ENCODE assay signal across 1 cellular context in the genomic region with DNA sequence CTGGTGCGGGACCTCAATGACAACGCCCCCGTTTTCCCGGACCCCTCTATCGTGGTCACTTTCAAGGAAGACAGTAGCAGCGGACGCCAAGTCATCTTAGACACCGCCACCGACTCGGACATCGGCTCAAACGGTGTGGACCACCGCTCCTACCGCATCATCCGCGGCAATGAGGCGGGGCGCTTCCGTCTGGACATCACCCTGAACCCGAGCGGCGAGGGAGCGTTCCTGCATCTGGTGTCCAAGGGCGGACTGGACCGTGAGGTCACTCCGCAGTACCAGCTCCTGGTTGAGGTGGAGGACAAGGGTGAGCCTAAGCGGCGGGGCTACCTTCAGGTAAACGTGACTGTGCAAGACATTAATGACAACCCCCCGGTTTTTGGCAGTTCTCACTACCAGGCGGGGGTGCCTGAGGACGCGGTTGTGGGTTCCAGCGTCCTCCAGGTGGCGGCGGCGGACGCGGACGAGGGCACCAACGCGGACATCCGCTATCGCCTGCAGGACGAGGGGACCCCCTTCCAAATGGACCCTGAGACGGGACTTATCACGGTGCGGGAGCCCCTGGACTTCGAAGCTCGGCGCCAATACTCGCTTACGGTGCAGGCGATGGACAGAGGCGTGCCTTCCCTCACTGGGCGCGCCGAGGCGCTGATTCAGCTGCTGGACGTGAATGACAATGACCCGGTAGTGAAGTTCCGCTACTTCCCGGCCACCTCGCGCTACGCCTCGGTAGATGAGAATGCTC.
TF ChIP-seq lines count a peak whose summit lies in the region.

No MANE protein-coding gene starts in this region.

TF ChIP-seq in WTC11, 78 proteins besides CTCF, POLR2A, EP300 and RAD21 (continued from another document):
- TF ChIP-seq, protein P1, sequence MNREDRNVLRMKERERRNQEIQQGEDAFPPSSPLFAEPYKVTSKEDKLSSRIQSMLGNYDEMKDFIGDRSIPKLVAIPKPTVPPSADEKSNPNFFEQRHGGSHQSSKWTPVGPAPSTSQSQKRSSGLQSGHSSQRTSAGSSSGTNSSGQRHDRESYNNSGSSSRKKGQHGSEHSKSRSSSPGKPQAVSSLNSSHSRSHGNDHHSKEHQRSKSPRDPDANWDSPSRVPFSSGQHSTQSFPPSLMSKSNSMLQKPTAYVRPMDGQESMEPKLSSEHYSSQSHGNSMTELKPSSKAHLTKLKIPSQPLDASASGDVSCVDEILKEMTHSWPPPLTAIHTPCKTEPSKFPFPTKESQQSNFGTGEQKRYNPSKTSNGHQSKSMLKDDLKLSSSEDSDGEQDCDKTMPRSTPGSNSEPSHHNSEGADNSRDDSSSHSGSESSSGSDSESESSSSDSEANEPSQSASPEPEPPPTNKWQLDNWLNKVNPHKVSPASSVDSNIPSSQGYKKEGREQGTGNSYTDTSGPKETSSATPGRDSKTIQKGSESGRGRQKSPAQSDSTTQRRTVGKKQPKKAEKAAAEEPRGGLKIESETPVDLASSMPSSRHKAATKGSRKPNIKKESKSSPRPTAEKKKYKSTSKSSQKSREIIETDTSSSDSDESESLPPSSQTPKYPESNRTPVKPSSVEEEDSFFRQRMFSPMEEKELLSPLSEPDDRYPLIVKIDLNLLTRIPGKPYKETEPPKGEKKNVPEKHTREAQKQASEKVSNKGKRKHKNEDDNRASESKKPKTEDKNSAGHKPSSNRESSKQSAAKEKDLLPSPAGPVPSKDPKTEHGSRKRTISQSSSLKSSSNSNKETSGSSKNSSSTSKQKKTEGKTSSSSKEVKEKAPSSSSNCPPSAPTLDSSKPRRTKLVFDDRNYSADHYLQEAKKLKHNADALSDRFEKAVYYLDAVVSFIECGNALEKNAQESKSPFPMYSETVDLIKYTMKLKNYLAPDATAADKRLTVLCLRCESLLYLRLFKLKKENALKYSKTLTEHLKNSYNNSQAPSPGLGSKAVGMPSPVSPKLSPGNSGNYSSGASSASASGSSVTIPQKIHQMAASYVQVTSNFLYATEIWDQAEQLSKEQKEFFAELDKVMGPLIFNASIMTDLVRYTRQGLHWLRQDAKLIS (CRISPR knock-in tag; IDR thresholded peaks at IDR 0.05; ENCODE audit: borderline replicate concordance), result no peak; the same call in 1 of the 2 replicates
- TF ChIP-seq, protein P2, sequence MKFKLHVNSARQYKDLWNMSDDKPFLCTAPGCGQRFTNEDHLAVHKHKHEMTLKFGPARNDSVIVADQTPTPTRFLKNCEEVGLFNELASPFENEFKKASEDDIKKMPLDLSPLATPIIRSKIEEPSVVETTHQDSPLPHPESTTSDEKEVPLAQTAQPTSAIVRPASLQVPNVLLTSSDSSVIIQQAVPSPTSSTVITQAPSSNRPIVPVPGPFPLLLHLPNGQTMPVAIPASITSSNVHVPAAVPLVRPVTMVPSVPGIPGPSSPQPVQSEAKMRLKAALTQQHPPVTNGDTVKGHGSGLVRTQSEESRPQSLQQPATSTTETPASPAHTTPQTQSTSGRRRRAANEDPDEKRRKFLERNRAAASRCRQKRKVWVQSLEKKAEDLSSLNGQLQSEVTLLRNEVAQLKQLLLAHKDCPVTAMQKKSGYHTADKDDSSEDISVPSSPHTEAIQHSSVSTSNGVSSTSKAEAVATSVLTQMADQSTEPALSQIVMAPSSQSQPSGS (CRISPR knock-in tag; IDR thresholded peaks at IDR 0.05; ENCODE audit: borderline replicate concordance, low read depth), result no peak
- TF ChIP-seq, protein P3, sequence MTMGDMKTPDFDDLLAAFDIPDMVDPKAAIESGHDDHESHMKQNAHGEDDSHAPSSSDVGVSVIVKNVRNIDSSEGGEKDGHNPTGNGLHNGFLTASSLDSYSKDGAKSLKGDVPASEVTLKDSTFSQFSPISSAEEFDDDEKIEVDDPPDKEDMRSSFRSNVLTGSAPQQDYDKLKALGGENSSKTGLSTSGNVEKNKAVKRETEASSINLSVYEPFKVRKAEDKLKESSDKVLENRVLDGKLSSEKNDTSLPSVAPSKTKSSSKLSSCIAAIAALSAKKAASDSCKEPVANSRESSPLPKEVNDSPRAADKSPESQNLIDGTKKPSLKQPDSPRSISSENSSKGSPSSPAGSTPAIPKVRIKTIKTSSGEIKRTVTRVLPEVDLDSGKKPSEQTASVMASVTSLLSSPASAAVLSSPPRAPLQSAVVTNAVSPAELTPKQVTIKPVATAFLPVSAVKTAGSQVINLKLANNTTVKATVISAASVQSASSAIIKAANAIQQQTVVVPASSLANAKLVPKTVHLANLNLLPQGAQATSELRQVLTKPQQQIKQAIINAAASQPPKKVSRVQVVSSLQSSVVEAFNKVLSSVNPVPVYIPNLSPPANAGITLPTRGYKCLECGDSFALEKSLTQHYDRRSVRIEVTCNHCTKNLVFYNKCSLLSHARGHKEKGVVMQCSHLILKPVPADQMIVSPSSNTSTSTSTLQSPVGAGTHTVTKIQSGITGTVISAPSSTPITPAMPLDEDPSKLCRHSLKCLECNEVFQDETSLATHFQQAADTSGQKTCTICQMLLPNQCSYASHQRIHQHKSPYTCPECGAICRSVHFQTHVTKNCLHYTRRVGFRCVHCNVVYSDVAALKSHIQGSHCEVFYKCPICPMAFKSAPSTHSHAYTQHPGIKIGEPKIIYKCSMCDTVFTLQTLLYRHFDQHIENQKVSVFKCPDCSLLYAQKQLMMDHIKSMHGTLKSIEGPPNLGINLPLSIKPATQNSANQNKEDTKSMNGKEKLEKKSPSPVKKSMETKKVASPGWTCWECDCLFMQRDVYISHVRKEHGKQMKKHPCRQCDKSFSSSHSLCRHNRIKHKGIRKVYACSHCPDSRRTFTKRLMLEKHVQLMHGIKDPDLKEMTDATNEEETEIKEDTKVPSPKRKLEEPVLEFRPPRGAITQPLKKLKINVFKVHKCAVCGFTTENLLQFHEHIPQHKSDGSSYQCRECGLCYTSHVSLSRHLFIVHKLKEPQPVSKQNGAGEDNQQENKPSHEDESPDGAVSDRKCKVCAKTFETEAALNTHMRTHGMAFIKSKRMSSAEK (CRISPR knock-in tag; IDR thresholded peaks at IDR 0.05; ENCODE audit: borderline replicate concordance), result no peak
- TF ChIP-seq MXD4 (CRISPR knock-in tag; IDR thresholded peaks at IDR 0.05; ENCODE audit: borderline replicate concordance) (no peak), CREB1 (CRISPR knock-in tag; IDR thresholded peaks at IDR 0.05) (no peak), NFYB (CRISPR knock-in tag; conservative IDR thresholded peaks at IDR 0.05; ENCODE audit: low read depth) (no peak), FOXK1 (CRISPR knock-in tag; IDR thresholded peaks at IDR 0.05) (no peak), ATF1 (CRISPR knock-in tag; IDR thresholded peaks at IDR 0.05) (no peak), JUN (CRISPR knock-in tag; IDR thresholded peaks at IDR 0.05) (no peak; the same call in 1 of the 2 replicates), SP1 (CRISPR knock-in tag; conservative IDR thresholded peaks at IDR 0.05) (peak; percentile 21; the same call in 1 of the 2 replicates)
- TF ChIP-seq, protein P4, sequence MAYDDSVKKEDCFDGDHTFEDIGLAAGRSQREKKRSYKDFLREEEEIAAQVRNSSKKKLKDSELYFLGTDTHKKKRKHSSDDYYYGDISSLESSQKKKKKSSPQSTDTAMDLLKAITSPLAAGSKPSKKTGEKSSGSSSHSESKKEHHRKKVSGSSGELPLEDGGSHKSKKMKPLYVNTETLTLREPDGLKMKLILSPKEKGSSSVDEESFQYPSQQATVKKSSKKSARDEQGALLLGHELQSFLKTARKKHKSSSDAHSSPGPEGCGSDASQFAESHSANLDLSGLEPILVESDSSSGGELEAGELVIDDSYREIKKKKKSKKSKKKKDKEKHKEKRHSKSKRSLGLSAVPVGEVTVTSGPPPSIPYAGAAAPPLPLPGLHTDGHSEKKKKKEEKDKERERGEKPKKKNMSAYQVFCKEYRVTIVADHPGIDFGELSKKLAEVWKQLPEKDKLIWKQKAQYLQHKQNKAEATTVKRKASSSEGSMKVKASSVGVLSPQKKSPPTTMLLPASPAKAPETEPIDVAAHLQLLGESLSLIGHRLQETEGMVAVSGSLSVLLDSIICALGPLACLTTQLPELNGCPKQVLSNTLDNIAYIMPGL (CRISPR knock-in tag; IDR thresholded peaks at IDR 0.05), result peak; percentile 60; the same call in 1 of the 2 replicates
- TF ChIP-seq, protein P5, sequence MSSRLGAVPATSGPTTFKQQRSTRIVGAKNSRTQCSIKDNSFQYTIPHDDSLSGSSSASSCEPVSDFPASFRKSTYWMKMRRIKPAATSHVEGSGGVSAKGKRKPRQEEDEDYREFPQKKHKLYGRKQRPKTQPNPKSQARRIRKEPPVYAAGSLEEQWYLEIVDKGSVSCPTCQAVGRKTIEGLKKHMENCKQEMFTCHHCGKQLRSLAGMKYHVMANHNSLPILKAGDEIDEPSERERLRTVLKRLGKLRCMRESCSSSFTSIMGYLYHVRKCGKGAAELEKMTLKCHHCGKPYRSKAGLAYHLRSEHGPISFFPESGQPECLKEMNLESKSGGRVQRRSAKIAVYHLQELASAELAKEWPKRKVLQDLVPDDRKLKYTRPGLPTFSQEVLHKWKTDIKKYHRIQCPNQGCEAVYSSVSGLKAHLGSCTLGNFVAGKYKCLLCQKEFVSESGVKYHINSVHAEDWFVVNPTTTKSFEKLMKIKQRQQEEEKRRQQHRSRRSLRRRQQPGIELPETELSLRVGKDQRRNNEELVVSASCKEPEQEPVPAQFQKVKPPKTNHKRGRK (CRISPR knock-in tag; IDR thresholded peaks at IDR 0.05; ENCODE audit: borderline replicate concordance), result no peak
- TF ChIP-seq, protein P6, sequence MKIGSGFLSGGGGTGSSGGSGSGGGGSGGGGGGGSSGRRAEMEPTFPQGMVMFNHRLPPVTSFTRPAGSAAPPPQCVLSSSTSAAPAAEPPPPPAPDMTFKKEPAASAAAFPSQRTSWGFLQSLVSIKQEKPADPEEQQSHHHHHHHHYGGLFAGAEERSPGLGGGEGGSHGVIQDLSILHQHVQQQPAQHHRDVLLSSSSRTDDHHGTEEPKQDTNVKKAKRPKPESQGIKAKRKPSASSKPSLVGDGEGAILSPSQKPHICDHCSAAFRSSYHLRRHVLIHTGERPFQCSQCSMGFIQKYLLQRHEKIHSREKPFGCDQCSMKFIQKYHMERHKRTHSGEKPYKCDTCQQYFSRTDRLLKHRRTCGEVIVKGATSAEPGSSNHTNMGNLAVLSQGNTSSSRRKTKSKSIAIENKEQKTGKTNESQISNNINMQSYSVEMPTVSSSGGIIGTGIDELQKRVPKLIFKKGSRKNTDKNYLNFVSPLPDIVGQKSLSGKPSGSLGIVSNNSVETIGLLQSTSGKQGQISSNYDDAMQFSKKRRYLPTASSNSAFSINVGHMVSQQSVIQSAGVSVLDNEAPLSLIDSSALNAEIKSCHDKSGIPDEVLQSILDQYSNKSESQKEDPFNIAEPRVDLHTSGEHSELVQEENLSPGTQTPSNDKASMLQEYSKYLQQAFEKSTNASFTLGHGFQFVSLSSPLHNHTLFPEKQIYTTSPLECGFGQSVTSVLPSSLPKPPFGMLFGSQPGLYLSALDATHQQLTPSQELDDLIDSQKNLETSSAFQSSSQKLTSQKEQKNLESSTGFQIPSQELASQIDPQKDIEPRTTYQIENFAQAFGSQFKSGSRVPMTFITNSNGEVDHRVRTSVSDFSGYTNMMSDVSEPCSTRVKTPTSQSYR (CRISPR knock-in tag; IDR thresholded peaks at IDR 0.05), result peak; percentile 3; the same call in 1 of the 2 replicates
- TF ChIP-seq, protein P7, sequence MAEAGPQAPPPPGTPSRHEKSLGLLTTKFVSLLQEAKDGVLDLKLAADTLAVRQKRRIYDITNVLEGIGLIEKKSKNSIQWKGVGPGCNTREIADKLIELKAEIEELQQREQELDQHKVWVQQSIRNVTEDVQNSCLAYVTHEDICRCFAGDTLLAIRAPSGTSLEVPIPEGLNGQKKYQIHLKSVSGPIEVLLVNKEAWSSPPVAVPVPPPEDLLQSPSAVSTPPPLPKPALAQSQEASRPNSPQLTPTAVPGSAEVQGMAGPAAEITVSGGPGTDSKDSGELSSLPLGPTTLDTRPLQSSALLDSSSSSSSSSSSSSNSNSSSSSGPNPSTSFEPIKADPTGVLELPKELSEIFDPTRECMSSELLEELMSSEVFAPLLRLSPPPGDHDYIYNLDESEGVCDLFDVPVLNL (CRISPR knock-in tag; IDR thresholded peaks at IDR 0.05; ENCODE audit: borderline replicate concordance, low read depth), result no peak
- TF ChIP-seq, protein P8, sequence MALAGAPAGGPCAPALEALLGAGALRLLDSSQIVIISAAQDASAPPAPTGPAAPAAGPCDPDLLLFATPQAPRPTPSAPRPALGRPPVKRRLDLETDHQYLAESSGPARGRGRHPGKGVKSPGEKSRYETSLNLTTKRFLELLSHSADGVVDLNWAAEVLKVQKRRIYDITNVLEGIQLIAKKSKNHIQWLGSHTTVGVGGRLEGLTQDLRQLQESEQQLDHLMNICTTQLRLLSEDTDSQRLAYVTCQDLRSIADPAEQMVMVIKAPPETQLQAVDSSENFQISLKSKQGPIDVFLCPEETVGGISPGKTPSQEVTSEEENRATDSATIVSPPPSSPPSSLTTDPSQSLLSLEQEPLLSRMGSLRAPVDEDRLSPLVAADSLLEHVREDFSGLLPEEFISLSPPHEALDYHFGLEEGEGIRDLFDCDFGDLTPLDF (CRISPR knock-in tag; IDR thresholded peaks at IDR 0.05), result no peak
- TF ChIP-seq, protein P9, sequence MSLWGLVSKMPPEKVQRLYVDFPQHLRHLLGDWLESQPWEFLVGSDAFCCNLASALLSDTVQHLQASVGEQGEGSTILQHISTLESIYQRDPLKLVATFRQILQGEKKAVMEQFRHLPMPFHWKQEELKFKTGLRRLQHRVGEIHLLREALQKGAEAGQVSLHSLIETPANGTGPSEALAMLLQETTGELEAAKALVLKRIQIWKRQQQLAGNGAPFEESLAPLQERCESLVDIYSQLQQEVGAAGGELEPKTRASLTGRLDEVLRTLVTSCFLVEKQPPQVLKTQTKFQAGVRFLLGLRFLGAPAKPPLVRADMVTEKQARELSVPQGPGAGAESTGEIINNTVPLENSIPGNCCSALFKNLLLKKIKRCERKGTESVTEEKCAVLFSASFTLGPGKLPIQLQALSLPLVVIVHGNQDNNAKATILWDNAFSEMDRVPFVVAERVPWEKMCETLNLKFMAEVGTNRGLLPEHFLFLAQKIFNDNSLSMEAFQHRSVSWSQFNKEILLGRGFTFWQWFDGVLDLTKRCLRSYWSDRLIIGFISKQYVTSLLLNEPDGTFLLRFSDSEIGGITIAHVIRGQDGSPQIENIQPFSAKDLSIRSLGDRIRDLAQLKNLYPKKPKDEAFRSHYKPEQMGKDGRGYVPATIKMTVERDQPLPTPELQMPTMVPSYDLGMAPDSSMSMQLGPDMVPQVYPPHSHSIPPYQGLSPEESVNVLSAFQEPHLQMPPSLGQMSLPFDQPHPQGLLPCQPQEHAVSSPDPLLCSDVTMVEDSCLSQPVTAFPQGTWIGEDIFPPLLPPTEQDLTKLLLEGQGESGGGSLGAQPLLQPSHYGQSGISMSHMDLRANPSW (CRISPR knock-in tag; conservative IDR thresholded peaks at IDR 0.05; ENCODE audit: low read depth), result no peak
- TF ChIP-seq, protein P10, sequence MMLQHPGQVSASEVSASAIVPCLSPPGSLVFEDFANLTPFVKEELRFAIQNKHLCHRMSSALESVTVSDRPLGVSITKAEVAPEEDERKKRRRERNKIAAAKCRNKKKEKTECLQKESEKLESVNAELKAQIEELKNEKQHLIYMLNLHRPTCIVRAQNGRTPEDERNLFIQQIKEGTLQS (CRISPR knock-in tag; conservative IDR thresholded peaks at IDR 0.05), result no peak
